9 cellular contexts compared by ENCODE assay signal in genomic region chr14:88168498-88169165, GRCh38.
DNase-seq lines count a peak whose midpoint lies in the region; ATAC-seq and TF ChIP-seq lines count a peak whose summit lies in the region.
"Had no signal": no experiment of that assay in that cellular context is flagged by ENCODE, and none has a peak within 500 bp of the region (broad histone marks: within the 10 kb centered on the region; RNA-seq: fewer than 3 reads in every experiment).

No MANE protein-coding gene starts in this region.

- H3K4me3 Mint-ChIP-seq in activated naive CD8-positive, alpha-beta T cell treated with anti-CD3 and anti-CD28 coated beads, Interleukin-2, amount 50 U/mL, for 24 hours, result no peak overlapping the region
- H3K4me3 Mint-ChIP-seq: T-helper 1 cell treated with Interleukin-12 subunit alpha and Interleukin-12 subunit beta and Interleukin-4 antibody, amounts not matched to agents 30 μg/mL and 1 μg/mL, for 36 hours had no signal

- no peaks in the 10 kb centered on the region for H3K27me3 ChIP-seq in SK-N-SH (ENCODE audit: insufficient read depth)

- no peaks in the 10 kb centered on the region for H3K79me2 ChIP-seq in SK-N-SH (ENCODE audit: insufficient read depth)

- H2AFZ ChIP-seq in SK-N-SH (ENCODE audit: low read depth), result no peak overlapping the region

- H3F3A ChIP-seq in SK-N-SH (replicated peaks; ENCODE audit: insufficient read depth), result no peaks in the 10 kb centered on the region

- 23% methylated on average over 2 of the region's 3 CpGs for WGBS in SK-N-SH (ENCODE audit: low lambda C conversion rate)

- H3K36me3 Mint-ChIP-seq in activated naive CD8-positive, alpha-beta T cell treated with anti-CD3 and anti-CD28 coated beads, Interleukin-2, amount 50 U/mL, for 24 hours (ENCODE audit: low read depth), result no peaks in the 10 kb centered on the region

- no peaks in the 10 kb centered on the region for H4K20me1 ChIP-seq in SK-N-SH (ENCODE audit: insufficient read depth)

- no peak overlapping the region for H3K27ac ChIP-seq in SK-N-SH (ENCODE audit: low read depth in 2 of 2, low read length in 1 of 2)

- TF ChIP-seq CTCF in SK-N-SH (IDR thresholded peaks at IDR 0.05), result peak; percentile 67

- H3K27ac Mint-ChIP-seq in activated naive CD8-positive, alpha-beta T cell treated with anti-CD3 and anti-CD28 coated beads, Interleukin-2, amount 50 U/mL, for 24 hours, result no peak overlapping the region
- H3K27ac Mint-ChIP-seq: T-helper 1 cell treated with Interleukin-12 subunit alpha and Interleukin-12 subunit beta and Interleukin-4 antibody, amounts not matched to agents 30 μg/mL and 1 μg/mL, for 36 hours had no signal

- POLR2A ChIA-PET in SK-N-SH (lab: Yijun Ruan, JAX), result no interaction called here

- no peaks in the 10 kb centered on the region for H3K9me3 ChIP-seq in SK-N-SH

- peak; percentile 62 for TF ChIP-seq RAD21 in SK-N-SH (IDR thresholded peaks at IDR 0.05; ENCODE audit: low read length)

- CTCF ChIA-PET in SK-N-SH (lab: Yijun Ruan, JAX), result interaction anchor here (0.5 to 3.0 kb wide), 40 partner anchors 9 to 233 kb away, joined by 3 to 86 read pairs (median 4); no protein-coding TSS in a partner anchor

- no peak overlapping the region for H3K9ac ChIP-seq in SK-N-SH

- H3K4me3 ChIP-seq in SK-N-SH (ENCODE audit: low read depth in 2 of 2, low read length in 1 of 2), result no peak overlapping the region

- no peaks in the 10 kb centered on the region for H3K36me3 ChIP-seq in SK-N-SH (replicated peaks in 1 of 2; ENCODE audit: control insufficient read depth in 1 of 2, insufficient read depth in 2 of 2, low read length in 1 of 2)

- no peaks in the 10 kb centered on the region for H3K4me1 ChIP-seq in SK-N-SH (ENCODE audit: control insufficient read depth in 1 of 2, insufficient read depth in 2 of 2, low read depth in 1 of 2, low read length in 1 of 2)

- H3K4me1 Mint-ChIP-seq in activated naive CD8-positive, alpha-beta T cell treated with anti-CD3 and anti-CD28 coated beads, Interleukin-2, amount 50 U/mL, for 24 hours, result peaks cover 23% of the 10 kb centered on the region

- H3K9me3 Mint-ChIP-seq in activated naive CD8-positive, alpha-beta T cell treated with anti-CD3 and anti-CD28 coated beads, Interleukin-2, amount 50 U/mL, for 24 hours, result no peaks in the 10 kb centered on the region

- H3K4me2 ChIP-seq in SK-N-SH, result no peak overlapping the region

- DNase-seq in COLO668 (lab: John Stamatoyannopoulos, UW; ENCODE audit: unreplicated experiment) (peak; percentile 39), SK-N-SH (peak; percentile 57), iris pigment epithelial cell (ENCODE audit: low read depth) (peak; percentile 24), NCI-H226 (no peak)
- DNase-seq in activated naive CD8-positive, alpha-beta T cell treated with anti-CD3 and anti-CD28 coated beads, Interleukin-2, amount 50 U/mL, for 24 hours, result peak; percentile 58
- DNase-seq in stimulated activated CD8-positive, alpha-beta memory T cell treated with anti-CD3 and anti-CD28 coated beads, Interleukin-12 subunit alpha, Interleukin-12 subunit beta, amount 100 ng/mL, for 1 hour (ENCODE audit: low read depth), result peak; percentile 35

- TF ChIP-seq EP300 in SK-N-SH (IDR thresholded peaks at IDR 0.05; ENCODE audit: borderline replicate concordance in 1 of 2, low read depth in 1 of 2, low read length in 1 of 2), result no peak

- ATAC-seq in GM19351 (IDR thresholded peaks at IDR 0.05; ENCODE audit: unreplicated experiment), result peak; percentile 75
- ATAC-seq in HG03442 (IDR thresholded peaks at IDR 0.05; ENCODE audit: unreplicated experiment), result peak; percentile 60
- peak; percentile 84 for ATAC-seq in activated naive CD8-positive, alpha-beta T cell treated with anti-CD3 and anti-CD28 coated beads, Interleukin-2, amount 50 U/mL, for 24 hours

- H3K9me2 ChIP-seq in SK-N-SH, result no peaks in the 10 kb centered on the region

- H3K27me3 Mint-ChIP-seq in activated naive CD8-positive, alpha-beta T cell treated with anti-CD3 and anti-CD28 coated beads, Interleukin-2, amount 50 U/mL, for 24 hours, result peaks cover 6% of the 10 kb centered on the region

TF ChIP-seq in SK-N-SH, 30 proteins besides CTCF, POLR2A, EP300 and RAD21:
- no peak for TF ChIP-seq NFIC (IDR thresholded peaks at IDR 0.05; ENCODE audit: borderline replicate concordance)
- peak; percentile 64 for TF ChIP-seq SMC3 (IDR thresholded peaks at IDR 0.05; ENCODE audit: low read depth, low read length)
